In the genomic region with DNA sequence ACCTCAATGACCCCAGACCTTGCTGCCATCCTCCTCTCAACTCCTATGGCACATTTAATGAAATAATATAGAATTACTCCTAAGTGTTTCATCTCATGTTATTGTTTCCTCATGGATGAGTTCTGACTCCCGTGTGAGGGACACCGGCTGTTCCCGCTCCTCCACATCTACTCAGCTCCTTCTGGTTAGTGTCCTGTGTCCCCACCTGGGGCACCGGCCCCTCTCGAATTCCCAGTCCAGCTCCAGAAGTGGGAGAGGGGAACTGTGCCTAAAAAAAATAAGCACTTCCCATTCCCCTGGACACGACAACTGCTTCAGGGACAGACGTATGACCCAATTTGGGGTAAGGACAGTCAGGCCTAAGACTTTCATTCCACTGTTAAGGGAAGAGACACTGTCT, we compare ENCODE assay signal across 1 cellular context.
TF ChIP-seq lines count a peak whose summit lies in the region.

No MANE protein-coding gene starts in this region.

TF ChIP-seq in WTC11, 78 proteins besides CTCF, POLR2A, EP300 and RAD21 (continued from another document):
- no peak for TF ChIP-seq ATF6 (CRISPR knock-in tag; IDR thresholded peaks at IDR 0.05)
- no peak for TF ChIP-seq AFF4 (CRISPR knock-in tag; IDR thresholded peaks at IDR 0.05; ENCODE audit: borderline replicate concordance)
- TF ChIP-seq, protein P1, sequence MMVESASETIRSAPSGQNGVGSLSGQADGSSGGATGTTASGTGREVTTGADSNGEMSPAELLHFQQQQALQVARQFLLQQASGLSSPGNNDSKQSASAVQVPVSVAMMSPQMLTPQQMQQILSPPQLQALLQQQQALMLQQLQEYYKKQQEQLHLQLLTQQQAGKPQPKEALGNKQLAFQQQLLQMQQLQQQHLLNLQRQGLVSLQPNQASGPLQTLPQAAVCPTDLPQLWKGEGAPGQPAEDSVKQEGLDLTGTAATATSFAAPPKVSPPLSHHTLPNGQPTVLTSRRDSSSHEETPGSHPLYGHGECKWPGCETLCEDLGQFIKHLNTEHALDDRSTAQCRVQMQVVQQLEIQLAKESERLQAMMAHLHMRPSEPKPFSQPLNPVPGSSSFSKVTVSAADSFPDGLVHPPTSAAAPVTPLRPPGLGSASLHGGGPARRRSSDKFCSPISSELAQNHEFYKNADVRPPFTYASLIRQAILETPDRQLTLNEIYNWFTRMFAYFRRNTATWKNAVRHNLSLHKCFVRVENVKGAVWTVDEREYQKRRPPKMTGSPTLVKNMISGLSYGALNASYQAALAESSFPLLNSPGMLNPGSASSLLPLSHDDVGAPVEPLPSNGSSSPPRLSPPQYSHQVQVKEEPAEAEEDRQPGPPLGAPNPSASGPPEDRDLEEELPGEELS (CRISPR knock-in tag; IDR thresholded peaks at IDR 0.05), result no peak
- no peak for TF ChIP-seq NR3C1 (CRISPR knock-in tag; conservative IDR thresholded peaks at IDR 0.05; ENCODE audit: low read depth)
- no peak for TF ChIP-seq ZSCAN18 (CRISPR knock-in tag; IDR thresholded peaks at IDR 0.05)
- no peak for TF ChIP-seq ZNF232 (CRISPR knock-in tag; IDR thresholded peaks at IDR 0.05)
- TF ChIP-seq ZNF317 (CRISPR knock-in tag; IDR thresholded peaks at IDR 0.05; ENCODE audit: borderline replicate concordance, low read depth), result no peak
- no peak for TF ChIP-seq KAT7 (CRISPR knock-in tag; IDR thresholded peaks at IDR 0.05; ENCODE audit: borderline replicate concordance)
- no peak for TF ChIP-seq CREM (CRISPR knock-in tag; IDR thresholded peaks at IDR 0.05)
- no peak for TF ChIP-seq TCF7 (CRISPR knock-in tag; IDR thresholded peaks at IDR 0.05; ENCODE audit: low read depth)
- TF ChIP-seq PRDM15 (CRISPR knock-in tag; IDR thresholded peaks at IDR 0.05), result no peak
